Comparison of ENCODE assay signal across 9 cellular contexts in the genomic region with DNA sequence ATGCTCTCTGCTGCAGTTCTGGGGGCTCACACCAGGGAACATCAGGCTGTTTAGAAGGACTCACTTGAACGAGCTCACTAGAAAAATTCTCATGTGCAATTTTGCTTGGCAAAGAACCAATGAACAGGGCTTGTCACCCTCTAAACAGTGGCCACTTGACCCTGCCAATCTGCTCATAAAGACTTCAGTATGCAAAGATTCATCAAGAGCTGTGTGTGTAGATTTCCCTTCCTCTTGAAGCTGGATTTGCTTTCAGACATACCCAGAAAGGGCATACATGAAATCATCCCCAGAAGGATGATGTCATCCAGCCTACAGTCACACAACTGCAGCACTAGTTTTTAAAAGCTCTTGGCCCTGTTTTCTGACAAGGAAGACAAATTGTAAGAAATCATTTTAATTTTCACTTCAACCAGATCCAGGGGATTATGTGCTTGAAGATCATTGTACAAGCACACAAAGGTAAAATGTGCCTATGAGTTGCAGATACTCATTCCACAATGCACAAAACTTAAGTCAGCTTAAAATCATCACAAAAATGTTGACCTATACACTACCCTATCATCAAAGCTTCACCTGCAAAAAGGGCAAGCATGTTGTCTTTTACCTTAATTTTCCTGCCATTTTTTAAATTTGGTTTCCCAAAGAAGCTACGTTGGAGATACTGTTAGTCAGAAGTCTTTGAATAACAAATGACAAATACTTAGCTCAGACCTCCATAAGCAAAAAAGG. TPM values are rescaled to one million over a fixed set of nuclear protein-coding genes. Genes with fewer than 3 reads are reported as not detected.
A peak's percentile ranks its signal among the peaks of the same experiment; 100 is the strongest.
DNase-seq lines count a peak whose midpoint lies in the region; ATAC-seq and TF ChIP-seq lines count a peak whose summit lies in the region.
"Had no signal": no experiment of that assay in that cellular context is flagged by ENCODE, and none has a peak within 500 bp of the region (broad histone marks: within the 10 kb centered on the region; RNA-seq: fewer than 3 reads in every experiment).

No MANE protein-coding gene starts in this region.

- H3K4me1 ChIP-seq in hepatocyte (ENCODE audit: insufficient read depth), result peaks cover 21% of the 10 kb centered on the region

- H3K9ac ChIP-seq in SK-N-MC (ENCODE audit: insufficient read length), result no peak overlapping the region

- H3K4me3 ChIP-seq in SK-N-MC (no peak overlapping the region), hepatocyte (no peak overlapping the region)

- H3K9me3 ChIP-seq in SK-N-MC (ENCODE audit: low read depth, low read length) (no peaks in the 10 kb centered on the region), hepatocyte (ENCODE audit: low read depth) (no peaks in the 10 kb centered on the region)

- no peaks in the 10 kb centered on the region for H3K27me3 ChIP-seq in hepatocyte

- ATAC-seq in stimulated activated naive CD8-positive, alpha-beta T cell treated with anti-CD3 and anti-CD28 coated beads, Interleukin-15, Interleukin-2, amounts not matched to agents 100 U/mL and 50 U/mL, for 24 hours, result peak; percentile 33
- no peak for ATAC-seq in stimulated activated naive CD8-positive, alpha-beta T cell treated with anti-CD3 and anti-CD28 coated beads, Interleukin-15, amount 100 ng/mL, for 72 hours
- no peak for ATAC-seq in HG02870 (IDR thresholded peaks at IDR 0.05; ENCODE audit: unreplicated experiment)

- no peak for DNase-seq in stimulated activated naive CD8-positive, alpha-beta T cell treated with anti-CD3 and anti-CD28 coated beads, Interleukin-15, Interleukin-2, amounts not matched to agents 100 U/mL and 50 U/mL, for 24 hours
- DNase-seq in stimulated activated naive CD8-positive, alpha-beta T cell treated with anti-CD3 and anti-CD28 coated beads, Interleukin-15, amount 100 ng/mL, for 72 hours, result no peak
- no peak for DNase-seq in SK-N-MC (ENCODE audit: low read depth, low spot score)
- peak; percentile 48 for DNase-seq in hepatocyte (ENCODE audit: low spot score)
- DNase-seq in NCI-H1930 (lab: John Stamatoyannopoulos, UW), result no peak
- DNase-seq in HuH-7.5 (ENCODE audit: low spot score), result no peak
- DNase-seq in effector CD4-positive, alpha-beta T cell, result no peak
- DNase-seq: naive B cell had no signal

- H3K4me3 Mint-ChIP-seq in stimulated activated naive CD8-positive, alpha-beta T cell treated with anti-CD3 and anti-CD28 coated beads, Interleukin-15, amount 100 ng/mL, for 72 hours, result no peak overlapping the region

- H2AFZ ChIP-seq in hepatocyte, result no peak overlapping the region

- H3K4me1 Mint-ChIP-seq in stimulated activated naive CD8-positive, alpha-beta T cell treated with anti-CD3 and anti-CD28 coated beads, Interleukin-15, amount 100 ng/mL, for 72 hours, result peaks cover 41% of the 10 kb centered on the region

- no peaks in the 10 kb centered on the region for H3K79me2 ChIP-seq in hepatocyte

- no peak overlapping the region for H3K4me2 ChIP-seq in hepatocyte

- no peak overlapping the region for H3K27ac Mint-ChIP-seq in stimulated activated naive CD8-positive, alpha-beta T cell treated with anti-CD3 and anti-CD28 coated beads, Interleukin-15, amount 100 ng/mL, for 72 hours

- WGBS in hepatocyte (ENCODE audit: low lambda C conversion rate, missing lambda C conversion rate), result 66% methylated on average over 2 of the region's 2 CpGs

- H3K27me3 Mint-ChIP-seq in stimulated activated naive CD8-positive, alpha-beta T cell treated with anti-CD3 and anti-CD28 coated beads, Interleukin-15, amount 100 ng/mL, for 72 hours, result no peaks in the 10 kb centered on the region
- H3K27me3 Mint-ChIP-seq: naive B cell had no signal

- no peaks in the 10 kb centered on the region for H3K9me2 ChIP-seq in hepatocyte (replicated peaks; ENCODE audit: insufficient read depth)

- H3K27ac ChIP-seq in SK-N-MC (peak overlapping the region; percentile 35), hepatocyte (peak overlapping the region; percentile 55)

- no peaks in the 10 kb centered on the region for H3K36me3 ChIP-seq in SK-N-MC (ENCODE audit: insufficient read depth, low read length)
- no peaks in the 10 kb centered on the region for H3K36me3 ChIP-seq in hepatocyte (replicated peaks; ENCODE audit: insufficient read depth, low read depth)

- TF ChIP-seq CTCF in hepatocyte (IDR thresholded peaks at IDR 0.05; ENCODE audit: poor library complexity), result no peak

- no peaks in the 10 kb centered on the region for H4K20me1 ChIP-seq in hepatocyte (ENCODE audit: insufficient read depth, poor library complexity, severe bottlenecking)

- no peaks in the 10 kb centered on the region for H3K9me3 Mint-ChIP-seq in stimulated activated naive CD8-positive, alpha-beta T cell treated with anti-CD3 and anti-CD28 coated beads, Interleukin-15, amount 100 ng/mL, for 72 hours
- H3K9me3 Mint-ChIP-seq: naive B cell had no signal

RNA-seq across cellular contexts. Expression of a gene that starts 5.2 kb away (rescaled TPM):
- 68.9 and 74.4 TPM in 2 replicates for total RNA-seq in hepatocyte
- 62.5 and 71.2 TPM in 2 replicates for polyA plus RNA-seq in hepatocyte
